Comparison of ENCODE assay signal across 23 cellular contexts in genomic region chr22:24723111-24723510, GRCh38.
"Had no signal": no experiment of that assay in that cellular context is flagged by ENCODE, and none has a peak within 500 bp of the region (broad histone marks: within the 10 kb centered on the region; RNA-seq: fewer than 3 reads in every experiment).

No MANE protein-coding gene starts in this region.

- H3K36me3 Mint-ChIP-seq: mesothelial cell of epicardium; naive B cell; natural killer cell; stimulated activated memory B cell treated with anti-CD40 and anti-IgM and Interleukin-4, amounts not matched to agents 10 μg/mL and 1 μg/mL and 100 μg/mL, for 72 hours; type B pancreatic cell had no signal

- H3K27me3 Mint-ChIP-seq: progenitor cell of endocrine pancreas had no signal

- H3K4me1 Mint-ChIP-seq: naive B cell; natural killer cell; stimulated activated memory B cell treated with anti-CD40 and anti-IgM and Interleukin-4, amounts not matched to agents 10 μg/mL and 1 μg/mL and 100 μg/mL, for 72 hours; stimulated activated naive CD8-positive, alpha-beta T cell treated with anti-CD3 and anti-CD28 coated beads, Interleukin-15, amount 100 ng/mL, for 72 hours had no signal

- H3K9me3 Mint-ChIP-seq: mesothelial cell of epicardium; natural killer cell; stimulated activated memory B cell treated with anti-CD40 and anti-IgM and Interleukin-4, amounts not matched to agents 10 μg/mL and 1 μg/mL and 100 μg/mL, for 72 hours; stimulated activated naive CD8-positive, alpha-beta T cell treated with anti-CD3 and anti-CD28 coated beads, Interleukin-15, amount 100 ng/mL, for 72 hours had no signal

- ATAC-seq: natural killer cell; right lobe of liver; stimulated activated memory B cell treated with anti-CD40 and anti-IgM and Interleukin-4, amounts not matched to agents 10 μg/mL and 1 μg/mL and 100 μg/mL, for 72 hours; stimulated activated naive CD8-positive, alpha-beta T cell treated with anti-CD3 and anti-CD28 coated beads, Interleukin-15, amount 100 ng/mL, for 72 hours had no signal

- H3K4me3 ChIP-seq: left ventricle myocardium inferior, lung, ovary, right atrium auricular region, right lobe of liver, smooth muscle cell, tibial nerve, vagina had no signal

- H3K4me3 Mint-ChIP-seq: mesothelial cell of epicardium; naive B cell; natural killer cell; stimulated activated memory B cell treated with anti-CD40 and anti-IgM and Interleukin-4, amounts not matched to agents 10 μg/mL and 1 μg/mL and 100 μg/mL, for 72 hours; stimulated activated naive CD8-positive, alpha-beta T cell treated with anti-CD3 and anti-CD28 coated beads, Interleukin-15, amount 100 ng/mL, for 72 hours; type B pancreatic cell had no signal

- H3K27ac Mint-ChIP-seq: mesothelial cell of epicardium; naive B cell; natural killer cell; progenitor cell of endocrine pancreas; stimulated activated memory B cell treated with anti-CD40 and anti-IgM and Interleukin-4, amounts not matched to agents 10 μg/mL and 1 μg/mL and 100 μg/mL, for 72 hours; stimulated activated naive CD8-positive, alpha-beta T cell treated with anti-CD3 and anti-CD28 coated beads, Interleukin-15, amount 100 ng/mL, for 72 hours; type B pancreatic cell had no signal

- DNase-seq: islet precursor cell; left ventricle myocardium inferior; mesendoderm; naive B cell; natural killer cell; ovary; right lobe of liver; stimulated activated CD4-positive, alpha-beta T cell treated with anti-CD3 and anti-CD28 coated beads, Interleukin-1b, Interleukin-23, amount 100 ng/mL, for 48 hours; stimulated activated CD4-positive, alpha-beta T cell treated with anti-CD3 and anti-CD28 coated beads, Interleukin-2, amount 100 ng/mL, for 48 hours; stimulated activated CD4-positive, alpha-beta T cell treated with anti-CD3 and anti-CD28 coated beads, Interleukin-4, amount 100 ng/mL, for 4 hours; stimulated activated CD8-positive, alpha-beta memory T cell treated with anti-CD3 and anti-CD28 coated beads, Interleukin-4, amount 100 ng/mL, for 48 hours; stimulated activated naive CD4-positive, alpha-beta T cell treated with Interleukin-2 at 50 U/mL for 16 hours; stimulated activated naive CD8-positive, alpha-beta T cell treated with anti-CD3 and anti-CD28 coated beads, Interleukin-15, amount 100 ng/mL, for 72 hours; substantia nigra had no signal
